Comparison of ENCODE assay signal across 15 cellular contexts in the genomic region with DNA sequence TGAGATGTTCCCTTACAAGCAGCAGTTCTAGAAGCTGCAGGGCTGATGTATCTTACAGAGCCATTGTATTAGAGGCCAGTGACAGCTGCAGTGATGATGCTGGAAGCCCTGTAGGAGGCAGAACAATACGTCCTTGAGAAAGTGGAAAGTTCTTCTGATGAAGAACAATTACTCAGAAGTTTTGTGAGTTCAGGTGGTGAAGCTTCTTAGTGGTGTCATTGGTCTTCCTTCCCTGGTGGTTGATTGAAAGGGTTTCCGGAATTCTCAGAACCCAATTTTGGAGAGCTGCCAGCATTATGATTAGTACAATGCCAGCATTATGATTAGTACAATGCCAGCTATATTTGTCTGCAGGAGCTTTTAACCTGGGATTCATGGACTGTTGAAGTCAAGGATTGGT.
DNase-seq lines count a peak whose midpoint lies in the region; ATAC-seq and TF ChIP-seq lines count a peak whose summit lies in the region.
"Had no signal": no experiment of that assay in that cellular context is flagged by ENCODE, and none has a peak within 500 bp of the region (broad histone marks: within the 10 kb centered on the region; RNA-seq: fewer than 3 reads in every experiment).

No MANE protein-coding gene starts in this region.

- DNase-seq in DND-41 (peak; percentile 68), HFFc6 (no peak), SK-MEL-5 (ENCODE audit: low read depth, low spot score) (peak; percentile 89), glomerular visceral epithelial cell (ENCODE audit: extremely low spot score) (peak; percentile 14), cerebellar nuclear complex (lab: John Stamatoyannopoulos, UW) (no peak), H4 (ENCODE audit: low spot score) (no peak), inferior parietal cortex (ENCODE audit: extremely low spot score) (no peak), mucosa of gallbladder (ENCODE audit: low spot score) (no peak)
- DNase-seq: activated B cell treated with CpG ODN at 0.5 μM for 24 hours; activated naive CD8-positive, alpha-beta T cell treated with anti-CD3 and anti-CD28 coated beads, Interleukin-2, amount 10 ng/mL, durations not matched to agents 7 days and 5 days; kidney; NK-92 treated with Interleukin-12 subunit alpha and Interleukin-12 subunit beta, amount 100 ng/mL, for 24 hours; psoas muscle; stimulated activated naive CD8-positive, alpha-beta T cell treated with anti-CD3 and anti-CD28 coated beads, Interleukin-15, Interleukin-2, amounts not matched to agents 100 U/mL and 50 U/mL, for 24 hours had no signal

- no peaks in the 10 kb centered on the region for H3K36me3 Mint-ChIP-seq in HFFc6 (ENCODE audit: low read depth)
- H3K36me3 Mint-ChIP-seq: activated naive CD8-positive, alpha-beta T cell treated with anti-CD3 and anti-CD28 coated beads, Interleukin-2, amount 10 ng/mL, durations not matched to agents 7 days and 5 days had no signal

- no peaks in the 10 kb centered on the region for H3K27me3 ChIP-seq in DND-41 (ENCODE audit: insufficient read depth, low read length, poor library complexity)

- no peaks in the 10 kb centered on the region for H3K4me1 Mint-ChIP-seq in HFFc6 (ENCODE audit: low read depth)
- H3K4me1 Mint-ChIP-seq: activated B cell treated with CpG ODN at 0.5 μM for 24 hours; activated naive CD8-positive, alpha-beta T cell treated with anti-CD3 and anti-CD28 coated beads, Interleukin-2, amount 10 ng/mL, durations not matched to agents 7 days and 5 days had no signal

- no peaks in the 10 kb centered on the region for H4K20me1 ChIP-seq in DND-41 (ENCODE audit: insufficient read depth, low read length)

- peaks cover 23% of the 10 kb centered on the region for H3K4me1 ChIP-seq in DND-41 (ENCODE audit: insufficient read depth, low read length)
- H3K4me1 ChIP-seq: psoas muscle had no signal

- H3K27ac Mint-ChIP-seq in HFFc6: no peak overlapping the region
- H3K27ac Mint-ChIP-seq: activated B cell treated with CpG ODN at 0.5 μM for 24 hours; activated naive CD8-positive, alpha-beta T cell treated with anti-CD3 and anti-CD28 coated beads, Interleukin-2, amount 10 ng/mL, durations not matched to agents 7 days and 5 days had no signal

- peaks cover 11% of the 10 kb centered on the region for H3K27me3 Mint-ChIP-seq in HFFc6 (ENCODE audit: insufficient read depth)
- H3K27me3 Mint-ChIP-seq: activated B cell treated with CpG ODN at 0.5 μM for 24 hours; activated naive CD8-positive, alpha-beta T cell treated with anti-CD3 and anti-CD28 coated beads, Interleukin-2, amount 10 ng/mL, durations not matched to agents 7 days and 5 days had no signal

- H3K4me3 Mint-ChIP-seq in HFFc6: no peak overlapping the region
- H3K4me3 Mint-ChIP-seq: activated B cell treated with CpG ODN at 0.5 μM for 24 hours; activated naive CD8-positive, alpha-beta T cell treated with anti-CD3 and anti-CD28 coated beads, Interleukin-2, amount 10 ng/mL, durations not matched to agents 7 days and 5 days had no signal

- H3K9ac ChIP-seq in DND-41 (ENCODE audit: low read depth, low read length): no peak overlapping the region

- no peaks in the 10 kb centered on the region for H3K9me3 ChIP-seq in DND-41 (ENCODE audit: insufficient read depth, low read length, severe bottlenecking)
- H3K9me3 ChIP-seq: psoas muscle had no signal

- H3K9me3 Mint-ChIP-seq in HFFc6: no peaks in the 10 kb centered on the region
- H3K9me3 Mint-ChIP-seq: activated B cell treated with CpG ODN at 0.5 μM for 24 hours; activated naive CD8-positive, alpha-beta T cell treated with anti-CD3 and anti-CD28 coated beads, Interleukin-2, amount 10 ng/mL, durations not matched to agents 7 days and 5 days had no signal

- H3K27ac ChIP-seq in DND-41 (ENCODE audit: low read length): peak overlapping the region; percentile 68
- H3K27ac ChIP-seq: psoas muscle had no signal

- in situ Hi-C loops in SK-MEL-5 (cut with HindIII; ENCODE audit: low pct_unique_long_range_greater_than_20kb, low sequenced_read_pairs): no loop called here

- H3K4me3 ChIP-seq in DND-41 (ENCODE audit: low read depth in 1 of 2, low read length in 2 of 2): no peak overlapping the region
- H3K4me3 ChIP-seq: psoas muscle had no signal

- ATAC-seq in DND-41 (ENCODE audit: insufficient read depth, low read depth): peak; percentile 97
- ATAC-seq: HepG2; psoas muscle; stimulated activated naive CD8-positive, alpha-beta T cell treated with anti-CD3 and anti-CD28 coated beads, Interleukin-15, Interleukin-2, amounts not matched to agents 100 U/mL and 50 U/mL, for 24 hours had no signal

- H2AFZ ChIP-seq in DND-41 (ENCODE audit: low read depth, low read length): no peak overlapping the region

- no peak overlapping the region for H3K4me2 ChIP-seq in DND-41 (ENCODE audit: insufficient read depth, low read length)

- H3K79me2 ChIP-seq in DND-41 (ENCODE audit: insufficient read depth, low read length): no peaks in the 10 kb centered on the region

- H3K36me3 ChIP-seq in DND-41 (ENCODE audit: insufficient read depth, low read length): no peaks in the 10 kb centered on the region

- TF ChIP-seq CTCF in DND-41 (IDR thresholded peaks at IDR 0.05; ENCODE audit: borderline replicate concordance, extremely low read depth, low read length, poor library complexity, severe bottlenecking): peak; percentile 62
- TF ChIP-seq CTCF in HFFc6 (IDR thresholded peaks at IDR 0.05): peak; percentile 33; the same call in 1 of the 2 replicates

Comparison
In these comparisons a context has a peak if more than half of its experiments do, and no peak if none do; other contexts are left out.
1. DNase-seq: peak in DND-41 (single experiment), SK-MEL-5 (single experiment) and glomerular visceral epithelial cell (single experiment); none in HFFc6 (single experiment), cerebellar nuclear complex (0 of 2), H4 (single experiment), inferior parietal cortex (single experiment) and mucosa of gallbladder (single experiment).